In the genomic region with DNA sequence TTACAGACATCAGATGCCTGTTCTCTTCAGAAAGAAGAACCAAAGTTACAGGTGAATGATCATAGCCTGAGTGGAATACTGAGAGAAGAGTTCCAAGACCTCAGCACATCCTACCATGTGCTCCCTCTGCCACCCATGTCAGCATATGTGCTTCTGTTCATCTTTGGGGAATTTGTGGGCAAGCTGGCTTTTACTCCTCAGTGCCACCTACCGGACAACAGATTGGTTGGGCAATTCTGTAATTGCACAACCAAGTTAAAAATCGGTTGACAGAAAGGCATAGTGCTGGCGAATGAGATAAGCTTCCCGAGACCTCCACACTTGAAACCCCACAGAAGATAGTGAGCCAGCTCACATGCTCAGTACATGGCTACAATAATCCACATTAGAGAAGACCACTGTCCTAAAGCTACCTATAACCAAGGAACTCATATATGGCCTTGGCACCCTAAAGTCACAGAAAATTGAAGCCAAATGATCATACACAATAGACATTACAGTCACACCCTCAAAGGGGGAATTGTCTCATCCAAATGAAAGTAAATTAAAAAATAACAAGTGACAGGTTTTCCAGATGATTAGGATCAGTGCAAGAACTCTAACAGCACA, we compare ENCODE assay signal across 13 cellular contexts.
A peak's percentile ranks its signal among the peaks of the same experiment; 100 is the strongest.
DNase-seq lines count a peak whose midpoint lies in the region; ATAC-seq and TF ChIP-seq lines count a peak whose summit lies in the region.
"Had no signal": no experiment of that assay in that cellular context is flagged by ENCODE, and none has a peak within 500 bp of the region (broad histone marks: within the 10 kb centered on the region; RNA-seq: fewer than 3 reads in every experiment).

No MANE protein-coding gene starts in this region.

- DNase-seq in Daoy (ENCODE audit: low read depth), result peak; percentile 2
- peak; percentile 5 for DNase-seq in HS-5 (ENCODE audit: low read depth)
- DNase-seq in SW480 (ENCODE audit: low spot score), result peak; percentile 2
- DNase-seq in iPS DF 6.9 (ENCODE audit: low read depth, low spot score), result peak; percentile 16
- no peak for DNase-seq in T-helper 1 cell
- no peak for DNase-seq in LoVo (ENCODE audit: low spot score)
- DNase-seq in right atrium auricular region (ENCODE audit: low spot score), result no peak
- DNase-seq: NCI-H2081 treated with DMSO at 0.1 percent for 48 hours, spleen, SW 1271 had no signal

- H3K9me3 ChIP-seq in iPS DF 6.9 (ENCODE audit: control insufficient read depth, insufficient read depth, low read length), result no peaks in the 10 kb centered on the region
- no peaks in the 10 kb centered on the region for H3K9me3 ChIP-seq in right atrium auricular region
- H3K9me3 ChIP-seq: gastroesophageal sphincter had no signal

- H3K27me3 ChIP-seq in iPS DF 6.9 (ENCODE audit: control insufficient read depth, insufficient read depth, low read length) (no peaks in the 10 kb centered on the region), right atrium auricular region (no peaks in the 10 kb centered on the region)
- H3K27me3 ChIP-seq: cardiac muscle cell, gastroesophageal sphincter, spleen had no signal

- TF ChIP-seq CTCF in right atrium auricular region (IDR thresholded peaks at IDR 0.05), result no peak

- H3K4me3 ChIP-seq in iPS DF 6.9 (ENCODE audit: low read length), result no peak overlapping the region
- H3K4me3 ChIP-seq in right atrium auricular region, result no peak overlapping the region
- H3K4me3 ChIP-seq: cardiac muscle cell, gastroesophageal sphincter, spleen had no signal

- H3K27ac ChIP-seq in iPS DF 6.9 (ENCODE audit: low read length) (no peak overlapping the region), right atrium auricular region (no peak overlapping the region)
- H3K27ac ChIP-seq: cardiac muscle cell, gastroesophageal sphincter, spleen had no signal

- WGBS in iPS DF 6.9 (ENCODE audit: insufficient coverage, insufficient read length), result no CpG with 5 or more reads among the region's 4 CpGs

- H3K36me3 ChIP-seq in iPS DF 6.9 (ENCODE audit: control insufficient read depth, insufficient read depth, low read length) (no peaks in the 10 kb centered on the region), right atrium auricular region (no peaks in the 10 kb centered on the region)
- H3K36me3 ChIP-seq: cardiac muscle cell, gastroesophageal sphincter, spleen had no signal

- no peak for ATAC-seq in GM18858 (IDR thresholded peaks at IDR 0.05; ENCODE audit: unreplicated experiment)
- ATAC-seq: gastroesophageal sphincter had no signal

- H3K4me1 ChIP-seq in iPS DF 6.9 (ENCODE audit: control insufficient read depth, insufficient read depth, low read length) (no peaks in the 10 kb centered on the region), right atrium auricular region (no peaks in the 10 kb centered on the region)
- H3K4me1 ChIP-seq: gastroesophageal sphincter, spleen had no signal

Comparison
In these comparisons a context has a peak if more than half of its experiments do, and no peak if none do; other contexts are left out.
1. DNase-seq: peak in Daoy (single experiment), HS-5 (single experiment), SW480 (single experiment) and iPS DF 6.9 (single experiment); none in T-helper 1 cell (0 of 5), LoVo (single experiment) and right atrium auricular region (single experiment).